Comparison of ENCODE assay signal across 16 cellular contexts in the genomic region with DNA sequence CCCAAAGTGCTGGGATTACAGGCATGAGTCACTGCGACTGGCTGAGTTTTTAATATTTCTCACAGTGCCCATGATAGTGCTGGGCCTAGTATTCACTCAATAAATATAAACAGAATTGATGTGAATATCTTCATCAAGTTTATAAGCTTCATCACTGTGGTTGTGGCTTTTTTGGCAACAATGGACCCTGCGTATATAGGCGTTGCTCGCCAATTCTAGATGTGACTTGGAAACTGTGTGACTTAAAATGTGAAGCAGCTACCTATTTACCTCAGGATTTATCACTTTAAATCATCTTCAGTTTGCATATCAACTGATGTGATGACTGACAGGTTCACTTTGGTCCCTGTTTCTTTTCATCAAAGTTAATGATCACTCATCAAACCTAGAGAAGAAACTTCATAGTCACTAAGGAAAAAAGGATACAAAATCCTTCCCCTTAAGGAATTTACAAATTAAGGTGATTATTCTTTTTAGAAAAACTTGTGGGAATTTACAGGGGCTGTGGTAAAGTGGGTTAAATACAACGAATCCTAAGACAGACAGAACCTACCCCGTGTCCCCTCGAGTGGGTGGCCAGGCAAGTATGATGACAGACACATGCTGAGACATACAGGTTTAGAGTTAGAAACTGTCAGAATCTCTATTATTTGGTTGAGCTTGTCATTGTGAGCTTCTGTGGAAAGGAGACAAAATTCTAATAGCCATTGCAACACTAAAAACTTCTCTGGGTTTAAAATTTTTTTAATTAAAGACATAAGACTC.
A peak's percentile ranks its signal among the peaks of the same experiment; 100 is the strongest.
DNase-seq lines count a peak whose midpoint lies in the region; ATAC-seq, FAIRE-seq and TF ChIP-seq lines count a peak whose summit lies in the region.
"Had no signal": no experiment of that assay in that cellular context is flagged by ENCODE, and none has a peak within 500 bp of the region (broad histone marks: within the 10 kb centered on the region; RNA-seq: fewer than 3 reads in every experiment).

No MANE protein-coding gene starts in this region.

- FAIRE-seq in GM12891 (lab: Jason Lieb, UNC), result peak; percentile 86
- no peak for FAIRE-seq in GM12878 (lab: Jason Lieb, UNC)
- FAIRE-seq: A549, H54, K562 had no signal

- TF ChIP-seq EP300 in GM12878 (IDR thresholded peaks at IDR 0.05; ENCODE audit: borderline replicate concordance in 1 of 2, control insufficient read depth in 1 of 2, low read depth in 2 of 2, low read length in 2 of 2), result no peak

- POLR2A ChIA-PET in activated CD8-positive, alpha-beta T cell treated with anti-CD3 and anti-CD28 coated beads for 36 hours (lab: Charles Lee), result interaction anchor here (1.0 to 14.1 kb wide), 5 partner anchors 9 to 189 kb away, joined by 3 to 192 read pairs (median 4); no protein-coding TSS in a partner anchor
- POLR2A ChIA-PET in activated CD8-positive, alpha-beta T cell treated with anti-CD3 and anti-CD28 coated beads, Interleukin-2, amount 10 ng/mL, durations not matched to agents 7 days and 5 days (lab: Charles Lee), result interaction anchor here (1.0 to 1.5 kb wide), 2 partner anchors 10 to 20 kb away, joined by 3 read pairs; no protein-coding TSS in a partner anchor
- POLR2A ChIA-PET in activated CD4-positive, alpha-beta memory T cell treated with anti-CD3 and anti-CD28 coated beads for 36 hours (lab: Charles Lee), result interaction anchor here (1.1 to 3.3 kb wide), 4 partner anchors 16 to 33 kb away, joined by 3 to 51 read pairs (median 10); no protein-coding TSS in a partner anchor
- POLR2A ChIA-PET in GM12878 (lab: Charles Lee), result interaction anchor here (0.6 to 1.5 kb wide), 7 partner anchors 11 to 106 kb away, joined by 3 to 8 read pairs (median 4); no protein-coding TSS in a partner anchor

- H3K4me1 Mint-ChIP-seq in activated CD8-positive, alpha-beta T cell treated with anti-CD3 and anti-CD28 coated beads for 36 hours (ENCODE audit: low read depth), result peaks cover 67% of the 10 kb centered on the region
- peaks cover 73% of the 10 kb centered on the region for H3K4me1 Mint-ChIP-seq in activated CD8-positive, alpha-beta T cell treated with anti-CD3 and anti-CD28 coated beads, Interleukin-2, amount 10 ng/mL, durations not matched to agents 7 days and 5 days (ENCODE audit: low read depth)
- peaks cover 68% of the 10 kb centered on the region for H3K4me1 Mint-ChIP-seq in activated CD4-positive, alpha-beta memory T cell treated with anti-CD3 and anti-CD28 coated beads for 36 hours (ENCODE audit: low read depth)

- H3K4me3 ChIP-seq in GM12878, result no peak overlapping the region
- H3K4me3 ChIP-seq: A549, K562, Peyer's patch had no signal

- SMC1A ChIA-PET in GM12878 (lab: Charles Lee; ENCODE audit: uncharacterized antibody, unreplicated experiment), result interaction anchor here (0.6 to 12.5 kb wide), 12 partner anchors 9 to 215 kb away, joined by 3 to 210 read pairs (median 6); no protein-coding TSS in a partner anchor

- intact Hi-C loops in activated CD8-positive, alpha-beta T cell treated with anti-CD3 and anti-CD28 coated beads for 36 hours (cut with micrococcal nuclease), result loop anchor here (10.0 kb wide), 1 partner anchor 202 kb away; a partner anchor contains a TSS
- intact Hi-C loops in activated CD4-positive, alpha-beta memory T cell treated with anti-CD3 and anti-CD28 coated beads for 36 hours (cut with micrococcal nuclease), result loop anchor here (1.0 kb wide), 1 partner anchor 33 kb away; no protein-coding TSS in a partner anchor
- intact Hi-C loops in GM12878 (cut with micrococcal nuclease; ENCODE audit: unreplicated experiment), result no loop called here

- H3K27ac ChIP-seq in GM12878 (ENCODE audit: control insufficient read depth, insufficient read depth), result no peak overlapping the region
- H3K27ac ChIP-seq: A549, Peyer's patch had no signal

- TF ChIP-seq POLR2A in GM12891 (IDR thresholded peaks at IDR 0.05; ENCODE audit: low read depth, low read length) (no peak), GM12878 (IDR thresholded peaks at IDR 0.05; ENCODE audit: low read depth, low read length) (no peak)

- RAD21 ChIA-PET in GM12878 (lab: Charles Lee; ENCODE audit: unreplicated experiment), result interaction anchor here (0.6 to 1.8 kb wide), 10 partner anchors 14 to 105 kb away, joined by 3 to 6 read pairs (median 4); no protein-coding TSS in a partner anchor

- TF ChIP-seq CTCF in activated CD8-positive, alpha-beta T cell treated with anti-CD3 and anti-CD28 coated beads for 36 hours (IDR thresholded peaks at IDR 0.05), result no peak
- no peak for TF ChIP-seq CTCF in GM12878 (IDR thresholded peaks at IDR 0.05 in 2 of 3, conservative IDR thresholded peaks at IDR 0.05 in 1 of 3; ENCODE audit: control insufficient read depth in 2 of 3, extremely low read depth in 1 of 3, insufficient read depth in 1 of 3, low read depth in 3 of 3, low read length in 3 of 3)

- DNase-seq in activated CD8-positive, alpha-beta T cell treated with anti-CD3 and anti-CD28 coated beads for 36 hours, result peak; percentile 42
- DNase-seq in activated CD8-positive, alpha-beta T cell treated with anti-CD3 and anti-CD28 coated beads, Interleukin-2, amount 10 ng/mL, durations not matched to agents 7 days and 5 days, result no peak
- DNase-seq in GM12891 (ENCODE audit: insufficient read length, low spot score), result no peak
- peak; percentile 51 for DNase-seq in activated CD4-positive, alpha-beta memory T cell treated with anti-CD3 and anti-CD28 coated beads for 36 hours
- no peak for DNase-seq in GM12878 (ENCODE audit: low read depth, low spot score)
- no peak for DNase-seq in OCI-M1 (lab: John Stamatoyannopoulos, UW)
- no peak for DNase-seq in CD1c-positive myeloid dendritic cell (ENCODE audit: extremely low spot score)
- DNase-seq: Calu3; CD8-positive, alpha-beta T cell; GF-D8; NCI-H1092 treated with DMSO at 0.1 percent for 48 hours; NCI-H2081 treated with DMSO at 0.1 percent for 48 hours; Peyer's patch had no signal

- no peak overlapping the region for H3K4me2 ChIP-seq in GM12878 (ENCODE audit: control insufficient read depth, insufficient read depth)
- H3K4me2 ChIP-seq: A549 had no signal

- H2AFZ ChIP-seq in GM12878 (ENCODE audit: control insufficient read depth, low read depth, low read length), result no peak overlapping the region

- BruUV-seq in GM12878 (replicated peaks; lab: Mats Ljungman, UMichigan), result no TSS peak

- no peak for TF ChIP-seq RAD21 in GM12878 (IDR thresholded peaks at IDR 0.05; ENCODE audit: insufficient read depth, low read depth, low read length)

- peak overlapping the region; percentile 70 for H3K27ac Mint-ChIP-seq in activated CD8-positive, alpha-beta T cell treated with anti-CD3 and anti-CD28 coated beads for 36 hours
- no peak overlapping the region for H3K27ac Mint-ChIP-seq in activated CD8-positive, alpha-beta T cell treated with anti-CD3 and anti-CD28 coated beads, Interleukin-2, amount 10 ng/mL, durations not matched to agents 7 days and 5 days
- H3K27ac Mint-ChIP-seq in activated CD4-positive, alpha-beta memory T cell treated with anti-CD3 and anti-CD28 coated beads for 36 hours, result peak overlapping the region; percentile 48
- H3K27ac Mint-ChIP-seq: CD8-positive, alpha-beta T cell had no signal

- CTCF ChIA-PET in activated CD8-positive, alpha-beta T cell treated with anti-CD3 and anti-CD28 coated beads for 36 hours (lab: Charles Lee), result interaction anchor here (0.6 to 1.5 kb wide), 4 partner anchors 19 to 92 kb away, joined by 3 to 5 read pairs (median 3); no protein-coding TSS in a partner anchor
- CTCF ChIA-PET in activated CD8-positive, alpha-beta T cell treated with anti-CD3 and anti-CD28 coated beads, Interleukin-2, amount 10 ng/mL, durations not matched to agents 7 days and 5 days (lab: Charles Lee), result interaction anchor here (1.3 to 2.0 kb wide), 3 partner anchors 9 to 23 kb away, joined by 6 to 7 read pairs (median 6); no protein-coding TSS in a partner anchor
- CTCF ChIA-PET in activated CD4-positive, alpha-beta memory T cell treated with anti-CD3 and anti-CD28 coated beads for 36 hours (lab: Charles Lee), result interaction anchor here (0.6 to 1.4 kb wide), 3 partner anchors 10 to 54 kb away, joined by 4 to 6 read pairs (median 4); no protein-coding TSS in a partner anchor
- CTCF ChIA-PET in GM12878 (lab: Yijun Ruan, JAX), result interaction anchor here (0.9 to 1.5 kb wide), 8 partner anchors 8 to 222 kb away, joined by 3 to 6 read pairs (median 4); no protein-coding TSS in a partner anchor

- H3K27me3 Mint-ChIP-seq in activated CD8-positive, alpha-beta T cell treated with anti-CD3 and anti-CD28 coated beads for 36 hours, result no peaks in the 10 kb centered on the region
- no peaks in the 10 kb centered on the region for H3K27me3 Mint-ChIP-seq in activated CD8-positive, alpha-beta T cell treated with anti-CD3 and anti-CD28 coated beads, Interleukin-2, amount 10 ng/mL, durations not matched to agents 7 days and 5 days (ENCODE audit: low read depth)
- no peaks in the 10 kb centered on the region for H3K27me3 Mint-ChIP-seq in activated CD4-positive, alpha-beta memory T cell treated with anti-CD3 and anti-CD28 coated beads for 36 hours

- H3K9me3 ChIP-seq in GM12878 (replicated peaks; ENCODE audit: control insufficient read depth, insufficient read depth, low read length), result peaks cover 3% of the 10 kb centered on the region
- H3K9me3 ChIP-seq: A549, Peyer's patch had no signal

- peaks cover 9% of the 10 kb centered on the region for H3K9me3 Mint-ChIP-seq in activated CD8-positive, alpha-beta T cell treated with anti-CD3 and anti-CD28 coated beads for 36 hours
- no peaks in the 10 kb centered on the region for H3K9me3 Mint-ChIP-seq in activated CD8-positive, alpha-beta T cell treated with anti-CD3 and anti-CD28 coated beads, Interleukin-2, amount 10 ng/mL, durations not matched to agents 7 days and 5 days (ENCODE audit: insufficient read depth)
- H3K9me3 Mint-ChIP-seq in activated CD4-positive, alpha-beta memory T cell treated with anti-CD3 and anti-CD28 coated beads for 36 hours, result no peaks in the 10 kb centered on the region
- H3K9me3 Mint-ChIP-seq: CD8-positive, alpha-beta T cell had no signal

- no peaks in the 10 kb centered on the region for H3K27me3 ChIP-seq in GM12878 (replicated peaks in 1 of 2; ENCODE audit: control insufficient read depth in 2 of 2, insufficient read depth in 2 of 2, low read length in 1 of 2)
- H3K27me3 ChIP-seq: Peyer's patch had no signal

- no peaks in the 10 kb centered on the region for H3K79me2 ChIP-seq in GM12878 (ENCODE audit: control insufficient read depth, insufficient read depth, low read length)

- no peak overlapping the region for H3K9ac ChIP-seq in GM12878 (ENCODE audit: control insufficient read depth, insufficient read depth, low read length)

- H3K36me3 Mint-ChIP-seq in activated CD8-positive, alpha-beta T cell treated with anti-CD3 and anti-CD28 coated beads for 36 hours (ENCODE audit: low read depth), result peaks cover 4% of the 10 kb centered on the region
- peaks cover 10% of the 10 kb centered on the region for H3K36me3 Mint-ChIP-seq in activated CD8-positive, alpha-beta T cell treated with anti-CD3 and anti-CD28 coated beads, Interleukin-2, amount 10 ng/mL, durations not matched to agents 7 days and 5 days (ENCODE audit: low read depth)
- peaks cover 2% of the 10 kb centered on the region for H3K36me3 Mint-ChIP-seq in activated CD4-positive, alpha-beta memory T cell treated with anti-CD3 and anti-CD28 coated beads for 36 hours
- H3K36me3 Mint-ChIP-seq: CD8-positive, alpha-beta T cell had no signal

- ATAC-seq in activated CD8-positive, alpha-beta T cell treated with anti-CD3 and anti-CD28 coated beads for 36 hours, result no peak
- no peak for ATAC-seq in activated CD8-positive, alpha-beta T cell treated with anti-CD3 and anti-CD28 coated beads, Interleukin-2, amount 10 ng/mL, durations not matched to agents 7 days and 5 days
- no peak for ATAC-seq in GM12878
- ATAC-seq: A549; CD8-positive, alpha-beta T cell; K562 had no signal

- in situ Hi-C loops in GM12878 (cut with MboI), result no loop called here

- WGBS in GM12878 (ENCODE audit: insufficient coverage, insufficient replicate concordance, low lambda C conversion rate, missing lambda C conversion rate), result 60% methylated on average over 7 of the region's 7 CpGs

- H3K36me3 ChIP-seq in GM12878 (ENCODE audit: control insufficient read depth in 2 of 2, insufficient read depth in 2 of 2, low read length in 1 of 2), result no peaks in the 10 kb centered on the region
- H3K36me3 ChIP-seq: Peyer's patch had no signal

- peaks cover 36% of the 10 kb centered on the region for H3K4me1 ChIP-seq in GM12878 (ENCODE audit: control insufficient read depth, insufficient read depth, low read length)
- H3K4me1 ChIP-seq: A549 had no signal

- H4K20me1 ChIP-seq in GM12878 (ENCODE audit: control insufficient read depth, insufficient read depth), result no peaks in the 10 kb centered on the region

- H3K4me3 Mint-ChIP-seq in activated CD8-positive, alpha-beta T cell treated with anti-CD3 and anti-CD28 coated beads for 36 hours, result no peak overlapping the region
- no peak overlapping the region for H3K4me3 Mint-ChIP-seq in activated CD8-positive, alpha-beta T cell treated with anti-CD3 and anti-CD28 coated beads, Interleukin-2, amount 10 ng/mL, durations not matched to agents 7 days and 5 days
- H3K4me3 Mint-ChIP-seq in activated CD4-positive, alpha-beta memory T cell treated with anti-CD3 and anti-CD28 coated beads for 36 hours, result no peak overlapping the region
- H3K4me3 Mint-ChIP-seq: CD8-positive, alpha-beta T cell had no signal

Comparison
In these comparisons a context has a peak if more than half of its experiments do, and no peak if none do; other contexts are left out.
1. DNase-seq: peak in activated CD8-positive, alpha-beta T cell treated with anti-CD3 and anti-CD28 coated beads for 36 hours (single experiment) and activated CD4-positive, alpha-beta memory T cell treated with anti-CD3 and anti-CD28 coated beads for 36 hours (single experiment); none in activated CD8-positive, alpha-beta T cell treated with anti-CD3 and anti-CD28 coated beads, Interleukin-2, amount 10 ng/mL, durations not matched to agents 7 days and 5 days (single experiment), GM12891 (single experiment), GM12878 (single experiment), OCI-M1 (single experiment) and CD1c-positive myeloid dendritic cell (single experiment).